ENCODE assay signal across 8 cellular contexts in genomic region chr19:14073232-14073924, GRCh38. TPM values are rescaled to one million over a fixed set of nuclear protein-coding genes. Genes with fewer than 3 reads are reported as not detected.
DNase-seq lines count a peak whose midpoint lies in the region; ATAC-seq, FAIRE-seq and TF ChIP-seq lines count a peak whose summit lies in the region.

No MANE protein-coding gene starts in this region.

- H3K27ac Mint-ChIP-seq in stimulated activated memory B cell treated with anti-CD40 and anti-IgM and Interleukin-4, amounts not matched to agents 10 μg/mL and 1 μg/mL and 100 μg/mL, for 72 hours: peak overlapping the region; percentile 73

- no peaks in the 10 kb centered on the region for H3K9me3 Mint-ChIP-seq in stimulated activated memory B cell treated with anti-CD40 and anti-IgM and Interleukin-4, amounts not matched to agents 10 μg/mL and 1 μg/mL and 100 μg/mL, for 72 hours

- H3K9me3 ChIP-seq in A549: no peaks in the 10 kb centered on the region
- no peaks in the 10 kb centered on the region for H3K9me3 ChIP-seq in OCI-LY1 (ENCODE audit: low read length)
- no peaks in the 10 kb centered on the region for H3K9me3 ChIP-seq in esophagus muscularis mucosa

- no peaks in the 10 kb centered on the region for H4K20me1 ChIP-seq in OCI-LY1 (ENCODE audit: insufficient read depth, low read length)

- no CpG with 5 or more reads among the region's 108 CpGs for WGBS in A549 (ENCODE audit: missing lambda C conversion rate)
- WGBS in esophagus muscularis mucosa: no CpG with 5 or more reads among the region's 108 CpGs

- H3K4me2 ChIP-seq in A549 (peak overlapping the region; percentile 99), OCI-LY1 (ENCODE audit: low read length) (peak overlapping the region; percentile 95)

- POLR2A ChIA-PET in A549 (lab: Yijun Ruan, JAX): interaction anchor here (0.7 to 1.2 kb wide), 2 partner anchors 41 to 193 kb away, joined by 3 to 4 read pairs; partner anchors contain the start of gene IL27RA

- H3K4me3 Mint-ChIP-seq in stimulated activated memory B cell treated with anti-CD40 and anti-IgM and Interleukin-4, amounts not matched to agents 10 μg/mL and 1 μg/mL and 100 μg/mL, for 72 hours: peak overlapping the region; percentile 84

- peak; percentile 60 to 72 for ATAC-seq in A549
- ATAC-seq in GM18498 (IDR thresholded peaks at IDR 0.05; ENCODE audit: unreplicated experiment): peak; percentile 55
- ATAC-seq in HG03432 (IDR thresholded peaks at IDR 0.05; ENCODE audit: unreplicated experiment): peak; percentile 59
- peak; percentile 87 for ATAC-seq in stimulated activated memory B cell treated with anti-CD40 and anti-IgM and Interleukin-4, amounts not matched to agents 10 μg/mL and 1 μg/mL and 100 μg/mL, for 72 hours

- TF ChIP-seq CTCF in A549 (IDR thresholded peaks at IDR 0.05) (peak; percentile 87), OCI-LY1 (IDR thresholded peaks at IDR 0.05; ENCODE audit: low read length) (peak; percentile 9; the same call in 1 of the 2 replicates), esophagus muscularis mucosa (IDR thresholded peaks at IDR 0.05) (peak; percentile 37 to 85 (median 67))

- H3K9me2 ChIP-seq in OCI-LY1 (ENCODE audit: low read depth, low read length): no peaks in the 10 kb centered on the region

- H3F3A ChIP-seq in OCI-LY1 (ENCODE audit: insufficient read depth, low read length): no peaks in the 10 kb centered on the region

- H3K4me1 ChIP-seq in A549 (peaks cover 4% of the 10 kb centered on the region; the same call in 1 of the 3 replicates), OCI-LY1 (ENCODE audit: insufficient read depth, low read length, severe bottlenecking) (peaks cover 30% of the 10 kb centered on the region), esophagus muscularis mucosa (peaks cover 25 to 45% (median 43%) of the 10 kb centered on the region in 4 donors)

- peak in 1 of 2 experiments; percentile 78 for DNase-seq in A549 (ENCODE audit: low read depth in 1 of 2, low spot score in 1 of 2)
- DNase-seq in activated T-cell treated with anti-CD3 and anti-CD28 coated beads, Interleukin-2, amount 50 U/mL, for 48 hours: peak; percentile 82 to 88
- no peak for DNase-seq in esophagus muscularis mucosa (ENCODE audit: extremely low spot score)
- peak; percentile 65 for DNase-seq in myocyte (ENCODE audit: low read depth)

- no peak for FAIRE-seq in A549 (lab: Jason Lieb, UNC)

- intact Hi-C loops in esophagus muscularis mucosa (cut with DNase I): loop anchor here (2.0 to 10.0 kb wide), 3 partner anchors 45 to 289 kb away; partner anchors contain the start of gene ASF1B

- peaks cover 24% of the 10 kb centered on the region for H3K4me1 Mint-ChIP-seq in stimulated activated memory B cell treated with anti-CD40 and anti-IgM and Interleukin-4, amounts not matched to agents 10 μg/mL and 1 μg/mL and 100 μg/mL, for 72 hours

- H3K9ac ChIP-seq in OCI-LY1 (ENCODE audit: low read length): peak overlapping the region; percentile 48; the same call in 1 of the 2 replicates

- no peak for TF ChIP-seq POLR2A in A549 (IDR thresholded peaks at IDR 0.05; ENCODE audit: low read length)
- no peak for TF ChIP-seq POLR2A in esophagus muscularis mucosa (IDR thresholded peaks at IDR 0.05; ENCODE audit: low read depth)

- no peaks in the 10 kb centered on the region for H3K36me3 Mint-ChIP-seq in stimulated activated memory B cell treated with anti-CD40 and anti-IgM and Interleukin-4, amounts not matched to agents 10 μg/mL and 1 μg/mL and 100 μg/mL, for 72 hours

- no peaks in the 10 kb centered on the region for H3K36me3 ChIP-seq in OCI-LY1 (ENCODE audit: insufficient read depth, low read length)
- H3K36me3 ChIP-seq in esophagus muscularis mucosa: no peaks in the 10 kb centered on the region

- TF ChIP-seq RAD21 in A549 (conservative IDR thresholded peaks at IDR 0.05 in 1 of 2, IDR thresholded peaks at IDR 0.05 in 1 of 2): no peak

- no peaks in the 10 kb centered on the region for H3K27me3 Mint-ChIP-seq in stimulated activated memory B cell treated with anti-CD40 and anti-IgM and Interleukin-4, amounts not matched to agents 10 μg/mL and 1 μg/mL and 100 μg/mL, for 72 hours

- no peaks in the 10 kb centered on the region for H3K79me2 ChIP-seq in OCI-LY1 (ENCODE audit: insufficient read depth, low read length)

- H3K27me3 ChIP-seq in OCI-LY1 (ENCODE audit: insufficient read depth, low read length) (no peaks in the 10 kb centered on the region), esophagus muscularis mucosa (no peaks in the 10 kb centered on the region)

- H3K4me3 ChIP-seq in A549: peak overlapping the region; percentile 83
- peak overlapping the region; percentile 63 for H3K4me3 ChIP-seq in OCI-LY1 (ENCODE audit: low read depth, low read length, poor library complexity, severe bottlenecking)
- H3K4me3 ChIP-seq in esophagus muscularis mucosa: peak overlapping the region; percentile 64 to 81 (median 75)

- no peak overlapping the region for H2AFZ ChIP-seq in OCI-LY1 (ENCODE audit: low read length)

- TF ChIP-seq EP300 in A549 (IDR thresholded peaks at IDR 0.05): no peak
- TF ChIP-seq EP300 in esophagus muscularis mucosa (IDR thresholded peaks at IDR 0.05): no peak

- CTCF ChIA-PET in A549 (lab: Yijun Ruan, JAX): interaction anchor here (0.5 to 5.6 kb wide), 30 partner anchors 10 to 283 kb away, joined by 3 to 93 read pairs (median 4); partner anchors contain the start of genes C19orf67, IL27RA, NANOS3 and PALM3

- H3K27ac ChIP-seq in A549: peak overlapping the region; percentile 94 to 99
- no peak overlapping the region for H3K27ac ChIP-seq in OCI-LY1 (ENCODE audit: low read depth, low read length, poor library complexity, severe bottlenecking)
- H3K27ac ChIP-seq in esophagus muscularis mucosa (replicated peaks in 1 of 4): peak overlapping the region; percentile 86 to 94 (median 89)

TF ChIP-seq in A549, 52 proteins besides CTCF, POLR2A, EP300 and RAD21 (continues in another document):
- TF ChIP-seq, protein P1, sequence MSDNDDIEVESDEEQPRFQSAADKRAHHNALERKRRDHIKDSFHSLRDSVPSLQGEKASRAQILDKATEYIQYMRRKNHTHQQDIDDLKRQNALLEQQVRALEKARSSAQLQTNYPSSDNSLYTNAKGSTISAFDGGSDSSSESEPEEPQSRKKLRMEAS (IDR thresholded peaks at IDR 0.05): peak; percentile 47; the same call in 1 of the 2 replicates
- TF ChIP-seq NR3C1 (IDR thresholded peaks at IDR 0.05) (no peak), CHD2 (IDR thresholded peaks at IDR 0.05; ENCODE audit: low read length, partially characterized antibody) (no peak), BCL3 (IDR thresholded peaks at IDR 0.05) (no peak), JUN (IDR thresholded peaks at IDR 0.05) (peak in 1 of 2 experiments; percentile 43; a peak in 1 of 5 replicates), ZNF302 (CRISPR knock-in tag; IDR thresholded peaks at IDR 0.05) (no peak)

RNA-seq across cellular contexts. Expression of gene MISP3, which starts 0.8 kb away (rescaled TPM):
- polyA plus RNA-seq in A549 (2011; rRNA removed) (1.3 and 1.9 TPM in 2 replicates), A549 (2017; fragmentation: RNase III; extraction: RNeasy Plus Mini Kit Qiagen cat#74134 plus additional on column Dnase treatment) (2.1 to 2.8 TPM (median 2.3 TPM) in 3 replicates)
- 3.9 and 4.1 TPM in 2 replicates for polyA plus RNA-seq in A549 (2012; cell fraction: cytosol; rRNA removed)
- 2.6 and 3.8 TPM in 2 replicates for polyA plus RNA-seq in A549 (2012; cell fraction: nucleus; rRNA removed)
- 0.12 and 0.29 TPM in 2 replicates for polyA minus RNA-seq in A549 (2011; rRNA and poly(A)+ RNA removed)
- total RNA-seq in esophagus muscularis mucosa (10 to 100 TPM in 1 of 4 donors, 1 to 10 TPM in 3; 1.5 to 11.1 (median 7.6) TPM), myocyte (2.7 and 3.0 TPM in 2 replicates)
- 6.7 TPM for polyA plus RNA-seq in myocyte (2012)

RNA-seq across cellular contexts. Expression of gene PALM3, which starts 11.5 kb away (rescaled TPM):
- polyA plus RNA-seq in A549 (2011; rRNA removed) (0.73 and 0.96 TPM in 2 replicates), A549 (2017; fragmentation: RNase III; extraction: RNeasy Plus Mini Kit Qiagen cat#74134 plus additional on column Dnase treatment) (7.9 to 12.1 TPM (median 10.2 TPM) in 3 replicates)
- polyA plus RNA-seq in A549 (2012; cell fraction: cytosol; rRNA removed): 2.3 and 2.6 TPM in 2 replicates
- polyA plus RNA-seq in A549 (2012; cell fraction: nucleus; rRNA removed): 2.0 and 2.4 TPM in 2 replicates
- 0.92 TPM in 1 of 2 replicates, not detected in the other for polyA minus RNA-seq in A549 (2011; rRNA and poly(A)+ RNA removed)
- total RNA-seq in esophagus muscularis mucosa (under 1 TPM in 2 of 4 donors, not detected in 2; 0.32 to 0.42 TPM), myocyte (not detected in 2 replicates)
- polyA plus RNA-seq in myocyte (2012): 0.21 TPM

RNA-seq across cellular contexts. Expression of gene C19orf67, which starts 12.2 kb away (rescaled TPM):
- polyA plus RNA-seq in A549 (2011; rRNA removed) (not detected in 2 replicates), A549 (2017; fragmentation: RNase III; extraction: RNeasy Plus Mini Kit Qiagen cat#74134 plus additional on column Dnase treatment) (not detected in 3 replicates)
- not detected in 2 replicates for polyA plus RNA-seq in A549 (2012; cell fraction: cytosol; rRNA removed)
- not detected in 2 replicates for polyA plus RNA-seq in A549 (2012; cell fraction: nucleus; rRNA removed)
- polyA minus RNA-seq in A549 (2011; rRNA and poly(A)+ RNA removed): not detected in 2 replicates
- total RNA-seq in esophagus muscularis mucosa (not detected), myocyte (not detected in 2 replicates)
- polyA plus RNA-seq in myocyte (2012): 0.14 TPM

RNA-seq across cellular contexts. Expression of gene SAMD1, which starts 17.2 kb away (rescaled TPM):
- polyA plus RNA-seq in A549 (2011; rRNA removed) (7.7 and 8.4 TPM in 2 replicates), A549 (2017; fragmentation: RNase III; extraction: RNeasy Plus Mini Kit Qiagen cat#74134 plus additional on column Dnase treatment) (26.9 to 30.8 TPM (median 28.9 TPM) in 3 replicates)
- polyA plus RNA-seq in A549 (2012; cell fraction: cytosol; rRNA removed): 24.3 and 27.6 TPM in 2 replicates
- 30.5 and 32.3 TPM in 2 replicates for polyA plus RNA-seq in A549 (2012; cell fraction: nucleus; rRNA removed)
- 6.9 and 9.4 TPM in 2 replicates for polyA minus RNA-seq in A549 (2011; rRNA and poly(A)+ RNA removed)
- total RNA-seq in esophagus muscularis mucosa (10 to 100 TPM; 24.1 to 75.6 (median 48.8) TPM), myocyte (25.9 and 41.0 TPM in 2 replicates)
- polyA plus RNA-seq in myocyte (2012): 25.1 TPM

RNA-seq across cellular contexts. Expression of gene IL27RA, which starts 41.8 kb away (rescaled TPM):
- polyA plus RNA-seq in A549 (2011; rRNA removed) (3.0 and 3.1 TPM in 2 replicates), A549 (2017; fragmentation: RNase III; extraction: RNeasy Plus Mini Kit Qiagen cat#74134 plus additional on column Dnase treatment) (4.0 to 4.6 TPM (median 4.5 TPM) in 3 replicates)
- polyA plus RNA-seq in A549 (2012; cell fraction: cytosol; rRNA removed): 3.3 and 4.6 TPM in 2 replicates
- 5.8 and 6.0 TPM in 2 replicates for polyA plus RNA-seq in A549 (2012; cell fraction: nucleus; rRNA removed)
- 2.7 TPM in 2 replicates for polyA minus RNA-seq in A549 (2011; rRNA and poly(A)+ RNA removed)
- total RNA-seq in esophagus muscularis mucosa (1 to 10 TPM; 3.0 to 5.5 (median 4.5) TPM), myocyte (0.32 TPM in 1 of 2 replicates, not detected in the other)
- polyA plus RNA-seq in myocyte (2012): 0.78 TPM

Comparison
In these comparisons a context has a peak if more than half of its experiments do, and no peak if none do; other contexts are left out.
1. CTCF ChIP-seq: peak in every context shown above with its lines; median percentile 87 in A549; 67 in esophagus muscularis mucosa; 9 in OCI-LY1.